ENCODE assay signal across 1 cellular context in the genomic region with DNA sequence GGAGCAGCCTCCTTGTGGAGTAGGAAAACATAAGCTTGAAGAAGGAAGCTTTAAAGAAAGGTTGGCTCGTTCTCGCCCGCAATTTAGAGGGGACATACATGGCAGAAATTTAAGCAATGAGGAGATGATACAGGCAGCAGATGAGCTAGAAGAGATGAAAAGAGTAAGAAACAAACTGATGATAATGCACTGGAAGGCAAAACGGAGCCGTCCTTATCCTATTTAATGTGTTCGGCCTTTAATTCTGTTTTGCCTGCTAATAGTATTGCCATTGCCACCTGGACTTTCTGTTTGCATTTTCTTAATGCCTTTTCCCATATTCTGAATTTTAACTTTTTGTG.
TF ChIP-seq lines count a peak whose summit lies in the region.

No MANE protein-coding gene starts in this region.

TF ChIP-seq in endothelial cell of umbilical vein, 7 proteins besides CTCF, POLR2A, EP300 and RAD21:
- TF ChIP-seq GATA2 (IDR thresholded peaks at IDR 0.05; ENCODE audit: insufficient read depth, insufficient read length, low read depth, low read length): no peak
- TF ChIP-seq MYC (IDR thresholded peaks at IDR 0.05; ENCODE audit: low read depth, low read length): no peak
- TF ChIP-seq JUN (IDR thresholded peaks at IDR 0.05; ENCODE audit: borderline replicate concordance, insufficient read depth, insufficient read length, low read depth): no peak
- TF ChIP-seq POLR2AphosphoS5 (IDR thresholded peaks at IDR 0.05; ENCODE audit: insufficient read depth, low read depth, low read length): no peak
- no peak for TF ChIP-seq MAX (IDR thresholded peaks at IDR 0.05; ENCODE audit: insufficient read depth, insufficient read length)
- no peak for TF ChIP-seq EZH2 (IDR thresholded peaks at IDR 0.05; ENCODE audit: borderline replicate concordance, low read depth, low read length, severe bottlenecking)
- TF ChIP-seq FOS (IDR thresholded peaks at IDR 0.05; ENCODE audit: borderline replicate concordance, insufficient read depth, low read length): no peak
